In the genomic region with DNA sequence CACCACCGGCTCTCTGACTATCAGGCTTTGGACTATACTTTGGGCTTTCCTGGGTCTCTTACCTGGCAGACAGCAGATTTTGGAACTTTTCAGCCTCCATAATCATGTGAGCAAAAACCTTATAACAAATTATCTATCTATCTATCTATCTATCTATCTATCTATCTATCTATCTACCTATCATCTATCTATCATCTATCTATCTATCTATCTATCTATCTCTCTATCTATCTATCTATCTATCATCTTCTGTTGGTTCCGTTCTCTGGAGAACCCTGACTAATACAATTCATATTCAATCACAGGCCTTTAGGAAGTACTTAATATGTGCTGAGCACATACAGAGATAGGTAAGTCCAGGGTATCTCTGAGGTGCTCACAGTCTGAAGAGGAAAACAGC, we compare ENCODE assay signal across 1 cellular context.
TF ChIP-seq lines count a peak whose summit lies in the region.

No MANE protein-coding gene starts in this region.

TF ChIP-seq in K562, 482 proteins besides CTCF, POLR2A, EP300 and RAD21:
- TF ChIP-seq, protein P1, sequence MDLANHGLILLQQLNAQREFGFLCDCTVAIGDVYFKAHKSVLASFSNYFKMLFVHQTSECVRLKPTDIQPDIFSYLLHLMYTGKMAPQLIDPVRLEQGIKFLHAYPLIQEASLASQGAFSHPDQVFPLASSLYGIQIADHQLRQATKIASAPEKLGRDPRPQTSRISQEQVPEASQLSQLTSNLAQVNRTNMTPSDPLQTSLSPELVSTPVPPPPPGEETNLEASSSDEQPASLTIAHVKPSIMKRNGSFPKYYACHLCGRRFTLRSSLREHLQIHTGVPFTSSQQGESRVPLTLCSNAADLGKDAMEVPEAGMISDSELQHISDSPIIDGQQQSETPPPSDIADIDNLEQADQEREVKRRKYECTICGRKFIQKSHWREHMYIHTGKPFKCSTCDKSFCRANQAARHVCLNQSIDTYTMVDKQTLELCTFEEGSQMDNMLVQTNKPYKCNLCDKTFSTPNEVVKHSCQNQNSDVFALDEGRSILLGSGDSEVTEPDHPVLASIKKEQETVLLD (IDR thresholded peaks at IDR 0.05), result peak; percentile 65; the same call in 1 of the 2 replicates
- TF ChIP-seq FOXA3 (CRISPR knock-in tag; conservative IDR thresholded peaks at IDR 0.05 in 1 of 2, IDR thresholded peaks at IDR 0.05 in 1 of 2), result no peak
- TF ChIP-seq ZSCAN29 (IDR thresholded peaks at IDR 0.05), result no peak
- TF ChIP-seq HSF4 (CRISPR knock-in tag; IDR thresholded peaks at IDR 0.05; ENCODE audit: borderline replicate concordance), result no peak
- TF ChIP-seq, protein P2, sequence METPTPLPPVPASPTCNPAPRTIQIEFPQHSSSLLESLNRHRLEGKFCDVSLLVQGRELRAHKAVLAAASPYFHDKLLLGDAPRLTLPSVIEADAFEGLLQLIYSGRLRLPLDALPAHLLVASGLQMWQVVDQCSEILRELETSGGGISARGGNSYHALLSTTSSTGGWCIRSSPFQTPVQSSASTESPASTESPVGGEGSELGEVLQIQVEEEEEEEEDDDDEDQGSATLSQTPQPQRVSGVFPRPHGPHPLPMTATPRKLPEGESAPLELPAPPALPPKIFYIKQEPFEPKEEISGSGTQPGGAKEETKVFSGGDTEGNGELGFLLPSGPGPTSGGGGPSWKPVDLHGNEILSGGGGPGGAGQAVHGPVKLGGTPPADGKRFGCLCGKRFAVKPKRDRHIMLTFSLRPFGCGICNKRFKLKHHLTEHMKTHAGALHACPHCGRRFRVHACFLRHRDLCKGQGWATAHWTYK (CRISPR knock-in tag; IDR thresholded peaks at IDR 0.05), result no peak
- TF ChIP-seq, protein P3, sequence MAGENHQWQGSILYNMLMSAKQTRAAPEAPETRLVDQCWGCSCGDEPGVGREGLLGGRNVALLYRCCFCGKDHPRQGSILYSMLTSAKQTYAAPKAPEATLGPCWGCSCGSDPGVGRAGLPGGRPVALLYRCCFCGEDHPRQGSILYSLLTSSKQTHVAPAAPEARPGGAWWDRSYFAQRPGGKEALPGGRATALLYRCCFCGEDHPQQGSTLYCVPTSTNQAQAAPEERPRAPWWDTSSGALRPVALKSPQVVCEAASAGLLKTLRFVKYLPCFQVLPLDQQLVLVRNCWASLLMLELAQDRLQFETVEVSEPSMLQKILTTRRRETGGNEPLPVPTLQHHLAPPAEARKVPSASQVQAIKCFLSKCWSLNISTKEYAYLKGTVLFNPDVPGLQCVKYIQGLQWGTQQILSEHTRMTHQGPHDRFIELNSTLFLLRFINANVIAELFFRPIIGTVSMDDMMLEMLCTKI (IDR thresholded peaks at IDR 0.05; ENCODE audit: partially characterized antibody), result no peak
- no peak for TF ChIP-seq ZNF212 (CRISPR knock-in tag; IDR thresholded peaks at IDR 0.05)
- TF ChIP-seq RUNX1 (IDR thresholded peaks at IDR 0.05; ENCODE audit: low read depth), result no peak
- no peak for TF ChIP-seq NR2F6 (CRISPR knock-in tag; IDR thresholded peaks at IDR 0.05)
- peak; percentile 96 for TF ChIP-seq DACH1 (IDR thresholded peaks at IDR 0.05; ENCODE audit: partially characterized antibody)
